In the genomic region with DNA sequence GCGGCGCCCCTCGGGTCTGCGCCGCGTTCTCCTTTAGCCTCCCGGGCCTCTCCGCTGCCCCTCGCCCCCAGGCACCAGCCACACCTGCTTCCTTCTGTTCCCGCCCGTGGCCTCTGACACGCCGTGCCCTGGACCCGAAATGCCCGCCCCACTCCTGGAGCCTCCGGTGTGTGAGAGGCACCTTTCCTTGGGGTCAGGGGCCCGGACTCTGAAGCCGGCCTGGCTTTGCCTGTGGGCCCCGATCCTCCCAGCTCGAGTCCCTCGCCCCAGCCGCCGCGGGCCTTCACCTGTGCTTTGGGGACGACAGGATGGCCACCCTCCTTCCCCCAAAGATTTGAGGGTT, we compare ENCODE assay signal across 8 cellular contexts. TPM values are rescaled to one million over a fixed set of nuclear protein-coding genes. Genes with fewer than 3 reads are reported as not detected.
DNase-seq lines count a peak whose midpoint lies in the region; ATAC-seq and TF ChIP-seq lines count a peak whose summit lies in the region.

No MANE protein-coding gene starts in this region.

- no peaks in the 10 kb centered on the region for H3K36me3 ChIP-seq in OCI-LY7 (ENCODE audit: insufficient read depth, low read length)

- POLR2A ChIA-PET in OCI-LY7 (lab: Charles Lee), result interaction anchor here (0.5 to 1.6 kb wide), 3 partner anchors 12 to 46 kb away, joined by 3 to 5 read pairs (median 5); a partner anchor contains a TSS
- POLR2A ChIA-PET in naive thymus-derived CD8-positive, alpha-beta T cell (lab: Charles Lee), result interaction anchor here (1.0 to 2.1 kb wide), 10 partner anchors 9 to 215 kb away, joined by 3 to 11 read pairs (median 4); a partner anchor contains a TSS

- no TSS peak for BruUV-seq in OCI-LY7 (replicated peaks; lab: Mats Ljungman, UMichigan)

- H3K4me1 Mint-ChIP-seq in activated T-cell treated with anti-CD3 and anti-CD28 coated beads, Interleukin-2, amount 50 U/mL, for 4 hours (ENCODE audit: low read depth), result peaks cover 21% of the 10 kb centered on the region
- H3K4me1 Mint-ChIP-seq in effector memory CD8-positive, alpha-beta T cell (ENCODE audit: low read depth in 2 of 2), result peaks cover 29 to 34% of the 10 kb centered on the region in 2 donors
- H3K4me1 Mint-ChIP-seq in naive thymus-derived CD8-positive, alpha-beta T cell, result peaks cover 6 to 41% (median 30%) of the 10 kb centered on the region in 4 donors

- peak overlapping the region; percentile 59 for H3K27ac ChIP-seq in OCI-LY7 (ENCODE audit: low read depth, low read length, poor library complexity, severe bottlenecking)

- H3K27ac Mint-ChIP-seq in effector memory CD8-positive, alpha-beta T cell, result peak overlapping the region; percentile 62 to 66
- H3K27ac Mint-ChIP-seq in naive thymus-derived CD8-positive, alpha-beta T cell, result peak overlapping the region; percentile 51 to 86 (median 80)

- H3K4me2 ChIP-seq in OCI-LY7 (ENCODE audit: low read length), result peak overlapping the region; percentile 85

- CTCF ChIA-PET in OCI-LY7 (lab: Charles Lee; ENCODE audit: unreplicated experiment), result no interaction called here

- no peak for TF ChIP-seq CTCF in OCI-LY7 (conservative IDR thresholded peaks at IDR 0.05; ENCODE audit: low read length)

- no peaks in the 10 kb centered on the region for H3K9me3 Mint-ChIP-seq in activated T-cell treated with anti-CD3 and anti-CD28 coated beads, Interleukin-2, amount 50 U/mL, for 4 hours
- H3K9me3 Mint-ChIP-seq in effector memory CD8-positive, alpha-beta T cell, result no peaks in the 10 kb centered on the region
- no peaks in the 10 kb centered on the region for H3K9me3 Mint-ChIP-seq in naive thymus-derived CD8-positive, alpha-beta T cell

- peaks cover 7% of the 10 kb centered on the region; the same call in 1 of the 2 replicates for H3K79me2 ChIP-seq in OCI-LY7 (ENCODE audit: insufficient read depth, low read depth, low read length)

- H3K4me3 ChIP-seq in OCI-LY7 (ENCODE audit: low read depth, low read length, poor library complexity, severe bottlenecking), result peak overlapping the region; percentile 80

- no peak for DNase-seq in activated T-cell treated with anti-CD3 and anti-CD28 coated beads, Interleukin-2, amount 50 U/mL, for 4 hours
- DNase-seq in activated T-cell treated with anti-CD3 and anti-CD28 coated beads, Interleukin-2, amount 50 U/mL, for 1 hour, result no peak
- DNase-seq in OCI-LY7 (ENCODE audit: low spot score) (peak; percentile 27), G401 (ENCODE audit: low spot score) (no peak), glomerular visceral epithelial cell (ENCODE audit: extremely low spot score) (no peak)
- DNase-seq in effector memory CD8-positive, alpha-beta T cell, result no peak
- peak in 1 of 10 donors; percentile 9 for DNase-seq in naive thymus-derived CD8-positive, alpha-beta T cell

- no peaks in the 10 kb centered on the region for H3K9me2 ChIP-seq in OCI-LY7 (ENCODE audit: insufficient read depth, low read length)

- peak overlapping the region; percentile 15; the same call in 1 of the 2 replicates for H2AFZ ChIP-seq in OCI-LY7 (ENCODE audit: low read length)

- no peaks in the 10 kb centered on the region for H3K36me3 Mint-ChIP-seq in activated T-cell treated with anti-CD3 and anti-CD28 coated beads, Interleukin-2, amount 50 U/mL, for 4 hours (ENCODE audit: insufficient read depth)
- peaks cover 2% of the 10 kb centered on the region for H3K36me3 Mint-ChIP-seq in effector memory CD8-positive, alpha-beta T cell (ENCODE audit: insufficient read depth)
- peaks cover 0 to 4% (median 0%) of the 10 kb centered on the region in 3 donors for H3K36me3 Mint-ChIP-seq in naive thymus-derived CD8-positive, alpha-beta T cell

- peak in 1 of 2 donors; percentile 2 for ATAC-seq in activated T-cell treated with anti-CD3 and anti-CD28 coated beads, Interleukin-2, amount 50 U/mL, for 4 hours
- ATAC-seq in effector memory CD8-positive, alpha-beta T cell (replicated peaks), result no peak
- ATAC-seq in naive thymus-derived CD8-positive, alpha-beta T cell, result no peak
- ATAC-seq in HG03139 (IDR thresholded peaks at IDR 0.05; ENCODE audit: unreplicated experiment), result no peak

- H3K27me3 Mint-ChIP-seq in activated T-cell treated with anti-CD3 and anti-CD28 coated beads, Interleukin-2, amount 50 U/mL, for 4 hours (ENCODE audit: low read depth), result no peaks in the 10 kb centered on the region
- H3K27me3 Mint-ChIP-seq in effector memory CD8-positive, alpha-beta T cell, result no peaks in the 10 kb centered on the region
- no peaks in the 10 kb centered on the region for H3K27me3 Mint-ChIP-seq in naive thymus-derived CD8-positive, alpha-beta T cell

- no peaks in the 10 kb centered on the region for H3K9me3 ChIP-seq in OCI-LY7 (ENCODE audit: low read length)

- H3K4me1 ChIP-seq in OCI-LY7 (ENCODE audit: insufficient read depth, low read length, poor library complexity, severe bottlenecking), result peaks cover 25% of the 10 kb centered on the region

- no peaks in the 10 kb centered on the region for H4K20me1 ChIP-seq in OCI-LY7 (ENCODE audit: insufficient read depth, low read length)

- H3K4me3 Mint-ChIP-seq in activated T-cell treated with anti-CD3 and anti-CD28 coated beads, Interleukin-2, amount 50 U/mL, for 4 hours, result peak overlapping the region; percentile 78
- H3K4me3 Mint-ChIP-seq in effector memory CD8-positive, alpha-beta T cell, result peak overlapping the region; percentile 79 to 80
- peak overlapping the region; percentile 76 to 91 (median 84) for H3K4me3 Mint-ChIP-seq in naive thymus-derived CD8-positive, alpha-beta T cell

- intact Hi-C loops in OCI-LY7 (cut with micrococcal nuclease; ENCODE audit: unreplicated experiment), result loop anchor here (1.0 to 2.0 kb wide), 3 partner anchors 46 to 100 kb away; a partner anchor contains a TSS

- in situ Hi-C loops in G401 (cut with HindIII; ENCODE audit: low sequenced_read_pairs), result no loop called here

RNA-seq across cellular contexts. Expression of a gene that starts 0.7 kb away (rescaled TPM):
- total RNA-seq in activated T-cell treated with anti-CD3 and anti-CD28 coated beads, Interleukin-2, amount 50 U/mL, for 4 hours, result 10 to 100 TPM in 1 of 3 donors, 1 to 10 TPM in 2; 5.8 to 10.6 (median 8.9) TPM
- total RNA-seq in OCI-LY7 (2014; rRNA removed; shearing (Covaris generic)), result 17.4 and 22.7 TPM in 2 replicates
- 15.4 and 19.4 TPM in 2 replicates for total RNA-seq in OCI-LY7 (2022)
- total RNA-seq in naive thymus-derived CD8-positive, alpha-beta T cell, result 10 to 100 TPM; 11.1 to 12.3 TPM
- polyA plus RNA-seq in naive thymus-derived CD8-positive, alpha-beta T cell, result 10 to 100 TPM; 22.9 to 29.3 (median 29.1) TPM
- 38.4 and 49.2 TPM in 2 replicates for total RNA-seq in G401 (2014; rRNA removed; shearing (Covaris generic))

RNA-seq across cellular contexts. Expression of a gene that starts 12.4 kb away (rescaled TPM):
- total RNA-seq in activated T-cell treated with anti-CD3 and anti-CD28 coated beads, Interleukin-2, amount 50 U/mL, for 4 hours, result not detected
- total RNA-seq in OCI-LY7 (2014; rRNA removed; shearing (Covaris generic)), result not detected in 2 replicates
- not detected in 2 replicates for total RNA-seq in OCI-LY7 (2022)
- total RNA-seq in naive thymus-derived CD8-positive, alpha-beta T cell, result not detected
- polyA plus RNA-seq in naive thymus-derived CD8-positive, alpha-beta T cell, result not detected
- total RNA-seq in G401 (2014; rRNA removed; shearing (Covaris generic)), result not detected in 2 replicates

RNA-seq across cellular contexts. Expression of a gene that starts 17.1 kb away (rescaled TPM):
- 1 to 10 TPM; 5.5 to 6.0 (median 6.0) TPM for total RNA-seq in activated T-cell treated with anti-CD3 and anti-CD28 coated beads, Interleukin-2, amount 50 U/mL, for 4 hours
- 0.21 and 0.44 TPM in 2 replicates for total RNA-seq in OCI-LY7 (2014; rRNA removed; shearing (Covaris generic))
- total RNA-seq in OCI-LY7 (2022), result 2.4 and 2.7 TPM in 2 replicates
- total RNA-seq in naive thymus-derived CD8-positive, alpha-beta T cell, result 1 to 10 TPM; 6.7 to 9.7 TPM
- 10 to 100 TPM in 1 of 3 donors, 1 to 10 TPM in 2; 2.6 to 33.5 (median 5.0) TPM for polyA plus RNA-seq in naive thymus-derived CD8-positive, alpha-beta T cell
- total RNA-seq in G401 (2014; rRNA removed; shearing (Covaris generic)), result 28.2 and 37.7 TPM in 2 replicates

RNA-seq across cellular contexts. Expression of a gene that starts 45.9 kb away (rescaled TPM):
- 1 to 10 TPM; 2.2 to 3.7 (median 2.7) TPM for total RNA-seq in activated T-cell treated with anti-CD3 and anti-CD28 coated beads, Interleukin-2, amount 50 U/mL, for 4 hours
- total RNA-seq in OCI-LY7 (2014; rRNA removed; shearing (Covaris generic)), result 54.7 and 56.0 TPM in 2 replicates
- total RNA-seq in OCI-LY7 (2022), result 109 and 114 TPM in 2 replicates
- total RNA-seq in naive thymus-derived CD8-positive, alpha-beta T cell, result under 1 TPM; 0.30 to 0.68 TPM
- polyA plus RNA-seq in naive thymus-derived CD8-positive, alpha-beta T cell, result not detected
- total RNA-seq in G401 (2014; rRNA removed; shearing (Covaris generic)), result 23.4 and 46.3 TPM in 2 replicates
